Comparison of ENCODE assay signal across 17 cellular contexts in the genomic region with DNA sequence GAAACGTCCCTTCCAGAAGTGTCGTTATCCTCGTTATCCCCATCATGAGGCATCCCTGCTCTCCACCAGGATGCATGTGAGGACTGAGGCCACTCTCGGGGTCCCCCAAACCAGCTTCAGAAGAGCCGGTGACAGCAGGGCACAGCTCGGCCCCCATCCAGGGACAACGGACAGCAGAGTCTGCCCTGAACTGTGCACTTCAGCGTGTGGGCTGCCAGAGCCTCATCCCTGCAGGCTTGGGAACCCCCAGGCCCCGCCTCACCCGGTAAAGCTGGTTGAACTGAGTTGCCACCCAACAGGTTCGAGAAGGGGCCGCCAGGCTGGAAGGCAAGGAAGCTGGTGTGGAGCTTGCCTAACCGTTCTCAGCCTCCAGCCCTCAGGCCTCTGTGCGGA.
"Had no signal": no experiment of that assay in that cellular context is flagged by ENCODE, and none has a peak within 500 bp of the region (broad histone marks: within the 10 kb centered on the region; RNA-seq: fewer than 3 reads in every experiment).

No MANE protein-coding gene starts in this region.

- H3K36me3 ChIP-seq: neural progenitor cell had no signal

- H3K36me3 Mint-ChIP-seq: neural progenitor cell had no signal

- H3K9me3 Mint-ChIP-seq: activated naive CD4-positive, alpha-beta T cell treated with anti-CD3 and anti-CD28 coated beads for 36 hours; activated naive CD8-positive, alpha-beta T cell treated with anti-CD3 and anti-CD28 coated beads, Interleukin-2, amount 50 U/mL, for 24 hours; activated T-helper 2 cell treated with anti-CD3 and anti-CD28 coated beads, Interferon-gamma antibody, Interleukin-2, Interleukin-4, amounts not matched to agents 10 μg/mL and 5 μg/mL and 100 μg/mL, durations not matched to agents 14 hours and 24 hours and 36 hours; effector memory CD8-positive, alpha-beta T cell; neural progenitor cell; T-helper 2 cell treated with Interferon-gamma antibody and Interleukin-4, amounts not matched to agents 5 μg/mL and 100 μg/mL, for 36 hours had no signal

- H2AFZ ChIP-seq: neural progenitor cell had no signal

- H3K4me1 ChIP-seq: neural progenitor cell had no signal

- H3K4me3 ChIP-seq: neural progenitor cell, testis had no signal

- H3K27ac ChIP-seq: neural progenitor cell, pancreas, testis, upper lobe of right lung had no signal

- H3K4me2 ChIP-seq: neural progenitor cell had no signal

- DNase-seq: activated CD4-positive, CD25-positive, alpha-beta regulatory T cell treated with anti-CD3 and anti-CD28 coated beads, Interleukin-2, amount 50 U/mL, for 72 hours; activated naive CD4-positive, alpha-beta T cell treated with anti-CD3 and anti-CD28 coated beads for 36 hours; activated naive CD8-positive, alpha-beta T cell treated with anti-CD3 and anti-CD28 coated beads, Interleukin-2, amount 50 U/mL, for 24 hours; activated T-cell treated with anti-CD3 and anti-CD28 coated beads, Interleukin-2, amount 50 U/mL, for 1 hour; dermis blood vessel endothelial cell; effector memory CD8-positive, alpha-beta T cell; left cardiac atrium; stimulated activated CD4-positive, alpha-beta T cell treated with anti-CD3 and anti-CD28 coated beads, Interleukin-1b, Interleukin-23, amount 100 ng/mL, for 48 hours; stomach; SW 1271; testis had no signal

- H3K27ac Mint-ChIP-seq: activated naive CD4-positive, alpha-beta T cell treated with anti-CD3 and anti-CD28 coated beads for 36 hours; activated naive CD8-positive, alpha-beta T cell treated with anti-CD3 and anti-CD28 coated beads, Interleukin-2, amount 50 U/mL, for 24 hours; neural progenitor cell; T-helper 2 cell treated with Interferon-gamma antibody and Interleukin-4, amounts not matched to agents 5 μg/mL and 100 μg/mL, for 36 hours had no signal

- H3K9me3 ChIP-seq: lower lobe of right lung, pancreas, stomach, testis, upper lobe of right lung had no signal

- H3K4me3 Mint-ChIP-seq: activated naive CD4-positive, alpha-beta T cell treated with anti-CD3 and anti-CD28 coated beads for 36 hours; neural progenitor cell had no signal

- H3K27me3 Mint-ChIP-seq: activated naive CD8-positive, alpha-beta T cell treated with anti-CD3 and anti-CD28 coated beads, Interleukin-2, amount 50 U/mL, for 24 hours; effector memory CD8-positive, alpha-beta T cell had no signal

- H3K27me3 ChIP-seq: neural progenitor cell, pancreas, stomach, testis, upper lobe of right lung had no signal

- H3K9ac ChIP-seq: neural progenitor cell had no signal
